In genomic region chr4:140740422-140740821, GRCh38 we compare ENCODE assay signal across 15 cellular contexts.
"Had no signal": no experiment of that assay in that cellular context is flagged by ENCODE, and none has a peak within 500 bp of the region (broad histone marks: within the 10 kb centered on the region; RNA-seq: fewer than 3 reads in every experiment).

No MANE protein-coding gene starts in this region.

- H3K9ac ChIP-seq: neural progenitor cell had no signal

- H3K4me1 Mint-ChIP-seq: activated T-helper 17 cell treated with anti-CD3 and anti-CD28 coated beads, Interleukin-2, amount 50 U/mL, for 72 hours; central memory CD8-positive, alpha-beta T cell had no signal

- H3K9me3 ChIP-seq: lower lobe of right lung, ovary, transverse colon had no signal

- H3K27ac Mint-ChIP-seq: activated naive CD4-positive, alpha-beta T cell treated with anti-CD3 and anti-CD28 coated beads for 36 hours; activated T-helper 17 cell treated with anti-CD3 and anti-CD28 coated beads, Interleukin-2, amount 50 U/mL, for 72 hours; neural progenitor cell had no signal

- ATAC-seq: activated T-helper 17 cell treated with anti-CD3 and anti-CD28 coated beads, Interleukin-2, amount 50 U/mL, for 72 hours; lower lobe of right lung had no signal

- H3K27ac ChIP-seq: lower lobe of right lung, neural progenitor cell, ovary, transverse colon, WERI-Rb-1 had no signal

- H3K4me3 Mint-ChIP-seq: activated naive CD4-positive, alpha-beta T cell treated with anti-CD3 and anti-CD28 coated beads for 36 hours; activated T-helper 17 cell treated with anti-CD3 and anti-CD28 coated beads, Interleukin-2, amount 50 U/mL, for 72 hours; central memory CD8-positive, alpha-beta T cell; neural progenitor cell had no signal

- H3K4me2 ChIP-seq: neural progenitor cell had no signal

- H2AFZ ChIP-seq: neural progenitor cell had no signal

- H3K9me3 Mint-ChIP-seq: activated naive CD4-positive, alpha-beta T cell treated with anti-CD3 and anti-CD28 coated beads for 36 hours; activated T-helper 17 cell treated with anti-CD3 and anti-CD28 coated beads, Interleukin-2, amount 50 U/mL, for 72 hours; central memory CD8-positive, alpha-beta T cell; neural progenitor cell had no signal

- H3K27me3 ChIP-seq: neural progenitor cell, ovary, transverse colon had no signal

- DNase-seq: activated CD4-positive, alpha-beta T cell treated with anti-CD3 and anti-CD28 coated beads for 4 hours; activated CD8-positive, alpha-beta memory T cell treated with anti-CD3 and anti-CD28 coated beads for 24 hours; activated naive CD4-positive, alpha-beta T cell treated with anti-CD3 and anti-CD28 coated beads for 36 hours; activated T-cell treated with anti-CD3 and anti-CD28 coated beads for 4 hours; effector memory CD4-positive, alpha-beta T cell; hypothalamus; lower lobe of right lung; ovary; T-helper 1 cell; transverse colon; WERI-Rb-1 had no signal

- H3K4me3 ChIP-seq: lower lobe of right lung, neural progenitor cell, ovary, skin epidermis, transverse colon had no signal

- H3K36me3 ChIP-seq: lower lobe of right lung, neural progenitor cell, ovary, transverse colon, WERI-Rb-1 had no signal
